Comparison of ENCODE assay signal across 8 cellular contexts in the genomic region with DNA sequence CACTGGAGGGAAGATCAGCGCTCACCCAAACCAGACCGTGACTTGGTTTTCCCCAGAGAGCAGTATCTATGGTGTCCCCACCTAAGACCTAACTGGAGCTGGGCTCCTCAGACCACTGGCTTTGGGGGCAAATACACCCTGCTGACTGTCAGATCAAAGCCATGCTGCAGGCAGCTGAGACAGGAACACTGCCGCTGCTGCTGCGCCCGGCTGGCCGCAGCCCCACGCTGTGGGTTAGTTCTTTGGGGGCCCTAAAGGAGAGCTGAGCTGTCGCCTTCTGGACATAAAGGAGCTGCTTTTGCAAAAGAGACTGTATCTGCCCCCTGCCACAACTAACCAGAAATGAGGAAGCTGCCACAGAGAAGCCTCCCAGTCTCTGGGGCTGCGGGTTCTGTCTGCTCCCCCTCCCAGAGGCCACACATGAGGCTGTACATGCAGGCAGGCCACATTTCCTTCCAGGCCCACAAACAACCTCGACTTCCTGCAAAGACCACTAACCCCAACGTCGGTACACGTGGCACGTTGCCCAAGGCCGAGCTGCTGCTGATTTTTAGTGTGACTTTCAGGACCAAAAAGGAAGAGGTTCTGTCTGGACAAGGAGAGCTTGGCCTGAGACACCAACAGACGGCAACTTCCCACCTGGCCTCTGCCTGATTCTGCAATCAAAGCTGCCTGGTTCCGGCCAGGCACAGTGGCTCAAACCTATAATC. TPM values are rescaled to one million over a fixed set of nuclear protein-coding genes. Genes with fewer than 3 reads are reported as not detected.
A peak's percentile ranks its signal among the peaks of the same experiment; 100 is the strongest.
DNase-seq lines count a peak whose midpoint lies in the region; TF ChIP-seq lines count a peak whose summit lies in the region.

No MANE protein-coding gene starts in this region.

- H3K36me3 Mint-ChIP-seq in Calu3 (ENCODE audit: insufficient read depth, unreplicated experiment) = no peaks in the 10 kb centered on the region

- peaks cover 2% of the 10 kb centered on the region; the same call in 1 of the 2 replicates for H3K4me1 ChIP-seq in HEK293 (ENCODE audit: control insufficient read depth, insufficient read depth, low read length)
- peaks cover 0 to 5% of the 10 kb centered on the region in 2 donors for H3K4me1 ChIP-seq in adrenal gland (replicated peaks in 1 of 2)
- H3K4me1 ChIP-seq in thyroid gland = peaks cover 0 to 12% of the 10 kb centered on the region in 2 donors

- BruUV-seq in Calu3 (replicated peaks; lab: Mats Ljungman, UMichigan) = no TSS peak

- no peaks in the 10 kb centered on the region for H3K4me1 Mint-ChIP-seq in Calu3 (ENCODE audit: low read depth, unreplicated experiment)

- TF ChIP-seq CTCF in GM10266 (IDR thresholded peaks at IDR 0.05; ENCODE audit: control insufficient read depth, insufficient read depth, low read depth, missing control alignments) (no peak), HEK293 (tag by site-specific recombination; IDR thresholded peaks at IDR 0.05) (no peak), adrenal gland (IDR thresholded peaks at IDR 0.05) (no peak), thyroid gland (IDR thresholded peaks at IDR 0.05) (no peak), Calu3 (IDR thresholded peaks at IDR 0.05; ENCODE audit: unreplicated experiment) (no peak)

- no peak overlapping the region for H3K27ac Mint-ChIP-seq in Calu3 (ENCODE audit: unreplicated experiment)

- CTCF ChIA-PET in HEK293 (lab: Yijun Ruan, JAX) = interaction anchor here (0.7 to 7.3 kb wide), 3 partner anchors 8 to 282 kb away, joined by 3 to 84 read pairs (median 4); no protein-coding TSS in a partner anchor
- CTCF ChIA-PET in Calu3 (lab: Charles Lee) = interaction anchor here (0.6 kb wide), 1 partner anchor 30 kb away, joined by 4 read pairs; no protein-coding TSS in a partner anchor

- no peaks in the 10 kb centered on the region for H3K9me3 ChIP-seq in HEK293 (ENCODE audit: control insufficient read depth, insufficient read depth, low read depth, low read length)
- no peaks in the 10 kb centered on the region for H3K9me3 ChIP-seq in adrenal gland (replicated peaks in 1 of 3)
- no peaks in the 10 kb centered on the region for H3K9me3 ChIP-seq in thyroid gland

- no peak overlapping the region for H3K4me3 Mint-ChIP-seq in Calu3 (ENCODE audit: low read depth, unreplicated experiment)

- no peaks in the 10 kb centered on the region; a peak in 1 of 3 replicates for H3K36me3 ChIP-seq in HEK293 (ENCODE audit: control insufficient read depth in 2 of 2, insufficient read depth in 1 of 2, low read length in 2 of 2)
- no peaks in the 10 kb centered on the region for H3K36me3 ChIP-seq in adrenal gland (replicated peaks in 1 of 2)
- H3K36me3 ChIP-seq in thyroid gland = no peaks in the 10 kb centered on the region

- no peaks in the 10 kb centered on the region for H3K27me3 Mint-ChIP-seq in Calu3 (ENCODE audit: unreplicated experiment)

- intact Hi-C loops in adrenal gland (cut with DNase I) (no loop called here), thyroid gland (cut with DNase I) (no loop called here), Calu3 (cut with micrococcal nuclease; ENCODE audit: unreplicated experiment) (no loop called here)

- no peak overlapping the region for H3K27ac ChIP-seq in HEK293 (ENCODE audit: extremely low read depth, low read depth, low read length)
- H3K27ac ChIP-seq in adrenal gland = peak overlapping the region in 4 of 5 donors; percentile 2 to 92 (median 62)
- no peak overlapping the region for H3K27ac ChIP-seq in thyroid gland

- peak; percentile 85 for DNase-seq in GM10266 (ENCODE audit: extremely low spot score)
- DNase-seq in RPMI8226 = peak; percentile 66
- peak; percentile 73 to 91 (median 83) for DNase-seq in adrenal gland
- DNase-seq in medulla oblongata (ENCODE audit: extremely low spot score) = peak; percentile 89
- peak; percentile 48 to 49 for DNase-seq in thyroid gland
- DNase-seq in SW480 (ENCODE audit: low spot score) = no peak
- DNase-seq in Calu3 = no peak

- WGBS in adrenal gland, 4 donors = 18 to 45% (median 30%) methylated on average over 10 to 17 of the region's 17 CpGs
- WGBS in thyroid gland, 2 donors = 44 to 64% methylated on average over 15 to 17 of the region's 17 CpGs

- H3K27me3 ChIP-seq in adrenal gland (no peaks in the 10 kb centered on the region), thyroid gland (no peaks in the 10 kb centered on the region)

- POLR2A ChIA-PET in HEK293 (lab: Yijun Ruan, JAX) = interaction anchor here (1.1 kb wide), 1 partner anchor 31 kb away, joined by 3 read pairs; no protein-coding TSS in a partner anchor

- no peaks in the 10 kb centered on the region for H3K9me3 Mint-ChIP-seq in Calu3 (ENCODE audit: low read depth, unreplicated experiment)

- no peak for TF ChIP-seq POLR2A in adrenal gland (IDR thresholded peaks at IDR 0.05)
- TF ChIP-seq POLR2A in thyroid gland (IDR thresholded peaks at IDR 0.05) = no peak

- H3K4me3 ChIP-seq in HEK293 (ENCODE audit: low read depth, low read length) (no peak overlapping the region), adrenal gland (no peak overlapping the region), thyroid gland (replicated peaks in 1 of 3) (no peak overlapping the region)

TF ChIP-seq in HEK293, 187 proteins besides CTCF, POLR2A, EP300 and RAD21:
- TF ChIP-seq IKZF3 (tag by site-specific recombination; IDR thresholded peaks at IDR 0.05) (no peak), ZNF530 (tag by site-specific recombination; IDR thresholded peaks at IDR 0.05; ENCODE audit: low read depth) (no peak), ZNF777 (tag by site-specific recombination; IDR thresholded peaks at IDR 0.05; ENCODE audit: borderline replicate concordance) (no peak), ZIC2 (tag by site-specific recombination; IDR thresholded peaks at IDR 0.05) (peak; percentile 66; the same call in 1 of the 2 replicates), KLF10 (tag by site-specific recombination; IDR thresholded peaks at IDR 0.05) (no peak), ZNF157 (tag by site-specific recombination; IDR thresholded peaks at IDR 0.05) (no peak), ZNF521 (tag by site-specific recombination; IDR thresholded peaks at IDR 0.05) (no peak), GLIS1 (tag by site-specific recombination; IDR thresholded peaks at IDR 0.05) (no peak)
- TF ChIP-seq, protein P1, sequence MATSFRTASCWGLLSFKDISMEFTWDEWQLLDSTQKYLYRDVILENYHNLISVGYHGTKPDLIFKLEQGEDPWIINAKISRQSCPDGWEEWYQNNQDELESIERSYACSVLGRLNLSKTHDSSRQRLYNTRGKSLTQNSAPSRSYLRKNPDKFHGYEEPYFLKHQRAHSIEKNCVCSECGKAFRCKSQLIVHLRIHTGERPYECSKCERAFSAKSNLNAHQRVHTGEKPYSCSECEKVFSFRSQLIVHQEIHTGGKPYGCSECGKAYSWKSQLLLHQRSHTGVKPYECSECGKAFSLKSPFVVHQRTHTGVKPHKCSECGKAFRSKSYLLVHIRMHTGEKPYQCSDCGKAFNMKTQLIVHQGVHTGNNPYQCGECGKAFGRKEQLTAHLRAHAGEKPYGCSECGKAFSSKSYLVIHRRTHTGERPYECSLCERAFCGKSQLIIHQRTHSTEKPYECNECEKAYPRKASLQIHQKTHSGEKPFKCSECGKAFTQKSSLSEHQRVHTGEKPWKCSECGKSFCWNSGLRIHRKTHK (tag by site-specific recombination; IDR thresholded peaks at IDR 0.05) = no peak

RNA-seq across cellular contexts. Expression of a gene that starts 18.2 kb away (rescaled TPM):
- total RNA-seq in adrenal gland (100 to 1,000 TPM in 6 of 8 donors, 10 to 100 TPM in 2; 84.7 to 131 (median 113) TPM), thyroid gland (10 to 100 TPM; 23.7 to 33.7 (median 31.5) TPM), Calu3 (2022) (76.3 and 92.7 TPM in 2 replicates)
- 100 to 1,000 TPM in 1 of 3 donors, 10 to 100 TPM in 2; 46.2 to 152 (median 51.9) TPM for polyA plus RNA-seq in adrenal gland

Comparison
In these comparisons a context has a peak if more than half of its experiments do, and no peak if none do; other contexts are left out.
1. DNase-seq: peak in GM10266 (single experiment), RPMI8226 (single experiment), adrenal gland (7 of 7), medulla oblongata (single experiment) and thyroid gland (2 of 2); none in SW480 (single experiment) and Calu3 (single experiment).
2. H3K27ac ChIP-seq: peak in adrenal gland (4 of 5); none in HEK293 (single experiment) and thyroid gland (0 of 3).